In the genomic region with DNA sequence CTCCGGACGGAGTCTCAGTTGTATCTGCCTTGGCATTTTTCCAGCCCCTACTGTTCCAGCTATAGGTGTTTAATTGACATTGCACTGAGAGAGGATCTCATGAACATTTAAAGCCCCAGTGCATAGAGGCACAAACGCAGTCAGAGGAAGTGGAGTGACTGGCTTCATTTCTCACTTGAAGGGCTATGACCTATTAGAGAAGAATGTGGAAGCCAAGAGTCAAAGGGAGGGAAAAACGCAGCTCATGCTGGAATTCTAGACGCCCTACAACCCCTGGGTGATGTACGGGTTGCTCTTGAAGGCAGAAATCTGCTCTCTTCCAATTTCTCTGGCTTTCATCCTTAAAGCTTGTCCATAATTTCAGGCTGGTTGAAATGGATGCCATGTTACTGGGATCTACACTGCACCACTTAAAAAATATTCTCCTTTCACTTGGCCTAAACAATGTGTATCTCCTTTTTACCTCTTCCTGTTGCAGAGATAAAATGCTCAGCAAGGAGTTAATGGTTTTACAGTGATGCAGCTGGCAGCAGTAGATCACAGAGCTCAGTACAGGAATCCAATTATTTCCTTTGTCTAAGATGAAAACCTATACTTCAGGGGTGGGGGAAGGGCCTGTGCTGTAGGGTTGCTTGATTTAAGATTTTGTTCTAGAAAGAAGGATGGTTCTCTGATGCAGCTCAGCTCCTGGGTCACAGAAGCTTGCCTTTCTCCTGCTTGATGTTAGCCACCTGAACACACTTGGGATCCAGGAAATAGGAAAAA, we compare ENCODE assay signal across 16 cellular contexts.
A peak's percentile ranks its signal among the peaks of the same experiment; 100 is the strongest.
DNase-seq lines count a peak whose midpoint lies in the region; ATAC-seq and TF ChIP-seq lines count a peak whose summit lies in the region.
"Had no signal": no experiment of that assay in that cellular context is flagged by ENCODE, and none has a peak within 500 bp of the region (broad histone marks: within the 10 kb centered on the region; RNA-seq: fewer than 3 reads in every experiment).

No MANE protein-coding gene starts in this region.

- H3K27ac ChIP-seq in ACC112 (ENCODE audit: low read depth, low read length) (no peak overlapping the region), caudate nucleus (ENCODE audit: low read depth, low read length) (no peak overlapping the region)

- peak overlapping the region; percentile 77 for H2AFZ ChIP-seq in ACC112 (ENCODE audit: low read length, unreplicated experiment)

- no peaks in the 10 kb centered on the region for H3K9me3 ChIP-seq in mucosa of descending colon

- H3K4me3 ChIP-seq in ACC112 (ENCODE audit: low read depth, low read length) = no peak overlapping the region
- H3K4me3 ChIP-seq in mucosa of descending colon = no peak overlapping the region

- peaks cover 17% of the 10 kb centered on the region for H3K4me1 ChIP-seq in ACC112 (ENCODE audit: control insufficient read depth, insufficient read depth, low read length, unreplicated experiment)
- H3K4me1 ChIP-seq in mucosa of descending colon (ENCODE audit: low read depth) = no peaks in the 10 kb centered on the region

- no peaks in the 10 kb centered on the region for H3K27me3 ChIP-seq in ACC112 (ENCODE audit: insufficient read depth, low read length)

- no peaks in the 10 kb centered on the region for H3K79me2 ChIP-seq in ACC112 (ENCODE audit: control insufficient read depth, insufficient read depth, low read length, unreplicated experiment)

- intact Hi-C loops in mucosa of descending colon (cut with DNase I, micrococcal nuclease) = no loop called here

- no peaks in the 10 kb centered on the region for H3K36me3 ChIP-seq in ACC112 (ENCODE audit: insufficient read depth, low read length)
- no peaks in the 10 kb centered on the region for H3K36me3 ChIP-seq in mucosa of descending colon (ENCODE audit: low read depth)

- ATAC-seq in SK-N-SH treated with all-trans-retinoic acid at 6 μM for 48 hours (peak; percentile 78), mucosa of descending colon (no peak), GM18502 (IDR thresholded peaks at IDR 0.05; ENCODE audit: poor library complexity, unreplicated experiment) (no peak)
- ATAC-seq: stimulated activated naive CD8-positive, alpha-beta T cell treated with anti-CD3 and anti-CD28 coated beads, Interleukin-15, amount 100 ng/mL, for 72 hours had no signal

- DNase-seq in hepatic stellate cell (ENCODE audit: low spot score) = peak; percentile 43
- no peak for DNase-seq in mucosa of descending colon
- no peak for DNase-seq in caudate nucleus (lab: John Stamatoyannopoulos, UW)
- no peak for DNase-seq in T-helper 1 cell
- DNase-seq: activated CD4-positive, alpha-beta memory T cell treated with anti-CD3 and anti-CD28 coated beads, Interleukin-2, amount 10 ng/mL, durations not matched to agents 7 days and 5 days; activated naive CD8-positive, alpha-beta T cell treated with anti-CD3 and anti-CD28 coated beads for 36 hours; AML-193; effector CD4-positive, alpha-beta T cell; Kasumi-1; NK-92 treated with Interleukin-12 subunit alpha and Interleukin-12 subunit beta, amount 100 ng/mL, for 24 hours; stimulated activated CD4-positive, alpha-beta T cell treated with anti-CD3 and anti-CD28 coated beads, Interleukin-4, amount 100 ng/mL, for 1 hour; stimulated activated naive CD8-positive, alpha-beta T cell treated with anti-CD3 and anti-CD28 coated beads, Interleukin-15, amount 100 ng/mL, for 72 hours had no signal

- no peak for TF ChIP-seq CTCF in mucosa of descending colon (IDR thresholded peaks at IDR 0.05)

- no peak for TF ChIP-seq RAD21 in Ishikawa (IDR thresholded peaks at IDR 0.05; ENCODE audit: low read depth)

- TF ChIP-seq EP300 in Ishikawa (IDR thresholded peaks at IDR 0.05; ENCODE audit: borderline replicate concordance) = no peak

TF ChIP-seq in Ishikawa, 13 proteins besides CTCF, POLR2A, EP300 and RAD21:
- TF ChIP-seq, protein P1, sequence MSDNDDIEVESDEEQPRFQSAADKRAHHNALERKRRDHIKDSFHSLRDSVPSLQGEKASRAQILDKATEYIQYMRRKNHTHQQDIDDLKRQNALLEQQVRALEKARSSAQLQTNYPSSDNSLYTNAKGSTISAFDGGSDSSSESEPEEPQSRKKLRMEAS (IDR thresholded peaks at IDR 0.05) = 0 out of 2 replicates have a peak, but pooled peaks have one; percentile 16
- TF ChIP-seq ZBTB7A (IDR thresholded peaks at IDR 0.05; ENCODE audit: low read depth) = no peak

TF ChIP-seq in SK-N-SH treated with all-trans-retinoic acid at 6 μM for 48 hours, 23 proteins besides CTCF, POLR2A, EP300 and RAD21 (continues in another document):
- TF ChIP-seq SNAI2 (CRISPR knock-in tag; IDR thresholded peaks at IDR 0.05) (no peak), TOX (CRISPR knock-in tag; IDR thresholded peaks at IDR 0.05; ENCODE audit: borderline replicate concordance) (no peak), OSR1 (CRISPR knock-in tag; IDR thresholded peaks at IDR 0.05) (no peak), ARNTL (CRISPR knock-in tag; IDR thresholded peaks at IDR 0.05; ENCODE audit: borderline replicate concordance, low read depth) (no peak), TCF4 (CRISPR knock-in tag; IDR thresholded peaks at IDR 0.05; ENCODE audit: borderline replicate concordance) (no peak), ISL1 (CRISPR knock-in tag; IDR thresholded peaks at IDR 0.05) (no peak), GLIS3 (CRISPR knock-in tag; IDR thresholded peaks at IDR 0.05) (no peak), ZNF70 (CRISPR knock-in tag; IDR thresholded peaks at IDR 0.05) (no peak), PPARA (CRISPR knock-in tag; IDR thresholded peaks at IDR 0.05; ENCODE audit: borderline replicate concordance) (no peak), ZNF565 (CRISPR knock-in tag; conservative IDR thresholded peaks at IDR 0.05; ENCODE audit: low read depth) (no peak), RARB (CRISPR knock-in tag; IDR thresholded peaks at IDR 0.05) (no peak), CSDC2 (CRISPR knock-in tag; IDR thresholded peaks at IDR 0.05) (no peak), ZFP3 (CRISPR knock-in tag; IDR thresholded peaks at IDR 0.05) (no peak), BACH2 (CRISPR knock-in tag; IDR thresholded peaks at IDR 0.05; ENCODE audit: borderline replicate concordance) (no peak)
- TF ChIP-seq, protein P2, sequence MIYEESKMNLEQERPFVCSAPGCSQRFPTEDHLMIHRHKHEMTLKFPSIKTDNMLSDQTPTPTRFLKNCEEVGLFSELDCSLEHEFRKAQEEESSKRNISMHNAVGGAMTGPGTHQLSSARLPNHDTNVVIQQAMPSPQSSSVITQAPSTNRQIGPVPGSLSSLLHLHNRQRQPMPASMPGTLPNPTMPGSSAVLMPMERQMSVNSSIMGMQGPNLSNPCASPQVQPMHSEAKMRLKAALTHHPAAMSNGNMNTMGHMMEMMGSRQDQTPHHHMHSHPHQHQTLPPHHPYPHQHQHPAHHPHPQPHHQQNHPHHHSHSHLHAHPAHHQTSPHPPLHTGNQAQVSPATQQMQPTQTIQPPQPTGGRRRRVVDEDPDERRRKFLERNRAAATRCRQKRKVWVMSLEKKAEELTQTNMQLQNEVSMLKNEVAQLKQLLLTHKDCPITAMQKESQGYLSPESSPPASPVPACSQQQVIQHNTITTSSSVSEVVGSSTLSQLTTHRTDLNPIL (CRISPR knock-in tag; IDR thresholded peaks at IDR 0.05; ENCODE audit: low read depth) = no peak
- TF ChIP-seq, protein P3, sequence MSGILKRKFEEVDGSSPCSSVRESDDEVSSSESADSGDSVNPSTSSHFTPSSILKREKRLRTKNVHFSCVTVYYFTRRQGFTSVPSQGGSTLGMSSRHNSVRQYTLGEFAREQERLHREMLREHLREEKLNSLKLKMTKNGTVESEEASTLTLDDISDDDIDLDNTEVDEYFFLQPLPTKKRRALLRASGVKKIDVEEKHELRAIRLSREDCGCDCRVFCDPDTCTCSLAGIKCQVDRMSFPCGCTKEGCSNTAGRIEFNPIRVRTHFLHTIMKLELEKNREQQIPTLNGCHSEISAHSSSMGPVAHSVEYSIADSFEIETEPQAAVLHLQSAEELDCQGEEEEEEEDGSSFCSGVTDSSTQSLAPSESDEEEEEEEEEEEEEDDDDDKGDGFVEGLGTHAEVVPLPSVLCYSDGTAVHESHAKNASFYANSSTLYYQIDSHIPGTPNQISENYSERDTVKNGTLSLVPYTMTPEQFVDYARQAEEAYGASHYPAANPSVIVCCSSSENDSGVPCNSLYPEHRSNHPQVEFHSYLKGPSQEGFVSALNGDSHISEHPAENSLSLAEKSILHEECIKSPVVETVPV (CRISPR knock-in tag; IDR thresholded peaks at IDR 0.05) = no peak
- TF ChIP-seq, protein P4, sequence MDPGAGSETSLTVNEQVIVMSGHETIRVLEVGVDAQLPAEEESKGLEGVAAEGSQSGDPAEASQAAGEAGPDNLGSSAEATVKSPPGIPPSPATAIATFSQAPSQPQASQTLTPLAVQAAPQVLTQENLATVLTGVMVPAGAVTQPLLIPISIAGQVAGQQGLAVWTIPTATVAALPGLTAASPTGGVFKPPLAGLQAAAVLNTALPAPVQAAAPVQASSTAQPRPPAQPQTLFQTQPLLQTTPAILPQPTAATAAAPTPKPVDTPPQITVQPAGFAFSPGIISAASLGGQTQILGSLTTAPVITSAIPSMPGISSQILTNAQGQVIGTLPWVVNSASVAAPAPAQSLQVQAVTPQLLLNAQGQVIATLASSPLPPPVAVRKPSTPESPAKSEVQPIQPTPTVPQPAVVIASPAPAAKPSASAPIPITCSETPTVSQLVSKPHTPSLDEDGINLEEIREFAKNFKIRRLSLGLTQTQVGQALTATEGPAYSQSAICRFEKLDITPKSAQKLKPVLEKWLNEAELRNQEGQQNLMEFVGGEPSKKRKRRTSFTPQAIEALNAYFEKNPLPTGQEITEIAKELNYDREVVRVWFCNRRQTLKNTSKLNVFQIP (CRISPR knock-in tag; IDR thresholded peaks at IDR 0.05; ENCODE audit: borderline replicate concordance, low read depth) = no peak
- TF ChIP-seq, protein P5, sequence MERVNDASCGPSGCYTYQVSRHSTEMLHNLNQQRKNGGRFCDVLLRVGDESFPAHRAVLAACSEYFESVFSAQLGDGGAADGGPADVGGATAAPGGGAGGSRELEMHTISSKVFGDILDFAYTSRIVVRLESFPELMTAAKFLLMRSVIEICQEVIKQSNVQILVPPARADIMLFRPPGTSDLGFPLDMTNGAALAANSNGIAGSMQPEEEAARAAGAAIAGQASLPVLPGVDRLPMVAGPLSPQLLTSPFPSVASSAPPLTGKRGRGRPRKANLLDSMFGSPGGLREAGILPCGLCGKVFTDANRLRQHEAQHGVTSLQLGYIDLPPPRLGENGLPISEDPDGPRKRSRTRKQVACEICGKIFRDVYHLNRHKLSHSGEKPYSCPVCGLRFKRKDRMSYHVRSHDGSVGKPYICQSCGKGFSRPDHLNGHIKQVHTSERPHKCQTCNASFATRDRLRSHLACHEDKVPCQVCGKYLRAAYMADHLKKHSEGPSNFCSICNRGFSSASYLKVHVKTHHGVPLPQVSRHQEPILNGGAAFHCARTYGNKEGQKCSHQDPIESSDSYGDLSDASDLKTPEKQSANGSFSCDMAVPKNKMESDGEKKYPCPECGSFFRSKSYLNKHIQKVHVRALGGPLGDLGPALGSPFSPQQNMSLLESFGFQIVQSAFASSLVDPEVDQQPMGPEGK (CRISPR knock-in tag; IDR thresholded peaks at IDR 0.05; ENCODE audit: borderline replicate concordance) = no peak
